Comparison of ENCODE assay signal across 8 cellular contexts in the genomic region with DNA sequence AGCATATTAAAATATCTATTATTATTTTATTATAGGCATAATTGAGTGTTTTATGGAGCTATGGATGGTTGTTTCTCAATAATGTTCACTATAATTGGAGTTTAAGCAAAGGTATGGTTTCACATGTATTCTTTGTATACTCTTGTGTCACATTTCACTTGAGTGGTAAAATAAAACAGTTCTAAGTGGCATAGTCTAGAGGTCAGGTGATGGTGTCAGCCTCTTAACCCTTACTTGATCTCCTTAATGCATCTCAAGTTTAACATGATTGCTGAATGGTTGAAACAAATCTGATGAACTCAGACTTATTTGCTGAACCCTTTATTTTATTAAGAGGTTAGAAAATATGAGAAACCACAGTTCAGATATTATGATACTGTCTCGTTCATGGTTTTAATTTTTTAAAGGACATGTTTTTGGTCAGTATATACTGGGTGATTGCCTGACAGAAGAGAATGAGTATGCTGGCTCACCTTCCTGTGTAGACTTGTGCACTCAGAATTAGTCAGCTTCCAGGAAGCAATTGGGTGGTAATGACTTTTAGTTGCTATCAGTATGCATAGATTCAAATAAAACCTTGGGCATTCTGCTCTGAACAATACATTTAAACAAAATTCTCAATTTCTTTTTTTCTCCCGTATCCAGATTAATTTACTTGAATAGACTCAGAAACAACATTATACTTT. TPM values are rescaled to one million over a fixed set of nuclear protein-coding genes. Genes with fewer than 3 reads are reported as not detected.
DNase-seq lines count a peak whose midpoint lies in the region; ATAC-seq and TF ChIP-seq lines count a peak whose summit lies in the region.

No MANE protein-coding gene starts in this region.

- H2BK15ac ChIP-seq in H9 (ENCODE audit: low read depth, low read length), result no peak overlapping the region

- no peak overlapping the region for H3K27ac Mint-ChIP-seq in activated B cell treated with CpG ODN at 0.5 μM for 24 hours
- 0 out of 7 replicates have a peak overlapping the region, but pooled peaks of 1 of the 3 experiments have one; percentile 21 for H3K27ac Mint-ChIP-seq in H9

- H3K9ac ChIP-seq in H9 (ENCODE audit: extremely low read depth, insufficient read length, low read length), result no peak overlapping the region

- peak overlapping the region; percentile 0 for H3K4me3 Mint-ChIP-seq in activated B cell treated with CpG ODN at 0.5 μM for 24 hours
- no peak overlapping the region for H3K4me3 Mint-ChIP-seq in H9

- H3K79me2 ChIP-seq in H9 (ENCODE audit: insufficient read depth, low read length), result peaks cover 8% of the 10 kb centered on the region; the same call in 1 of the 2 replicates

- POLR2A ChIA-PET in activated B cell treated with CpG ODN at 0.5 μM for 24 hours (lab: Charles Lee), result interaction anchor here (0.5 to 1.6 kb wide), 4 partner anchors 9 to 133 kb away, joined by 3 to 7 read pairs (median 4); no protein-coding TSS in a partner anchor

- no peak overlapping the region for H4K5ac ChIP-seq in H9 (ENCODE audit: insufficient read length, low read depth, low read length)

- H2BK20ac ChIP-seq in H9 (ENCODE audit: low read depth, low read length, poor library complexity, severe bottlenecking), result no peak overlapping the region

- TF ChIP-seq CTCF in activated B cell treated with CpG ODN at 0.5 μM for 24 hours (IDR thresholded peaks at IDR 0.05), result no peak
- no peak for TF ChIP-seq CTCF in H9 (conservative IDR thresholded peaks at IDR 0.05)

- H3K27me3 ChIP-seq in H9 (ENCODE audit: insufficient read depth, low read length), result no peaks in the 10 kb centered on the region

- no peak overlapping the region for H3K23ac ChIP-seq in H9 (ENCODE audit: insufficient read length, low read depth, low read length)

- peaks cover 42% of the 10 kb centered on the region for H3K4me1 Mint-ChIP-seq in activated B cell treated with CpG ODN at 0.5 μM for 24 hours
- peaks cover 6 to 7% of the 10 kb centered on the region in 2 experiments; a peak in 2 of 4 replicates for H3K4me1 Mint-ChIP-seq in H9

- H3K27ac ChIP-seq in H9 (ENCODE audit: insufficient read length, low read depth, low read length), result no peak overlapping the region

- H2BK12ac ChIP-seq in H9 (ENCODE audit: insufficient read length, low read depth, low read length), result no peak overlapping the region

- intact Hi-C loops in activated B cell treated with CpG ODN at 0.5 μM for 24 hours (cut with micrococcal nuclease), result loop anchor here (2.0 kb wide), 1 partner anchor 17 kb away; no protein-coding TSS in a partner anchor

- no peak overlapping the region for H3T11ph ChIP-seq in H9 (ENCODE audit: low read length)

- H3K4ac ChIP-seq in H9 (ENCODE audit: low read depth, low read length), result no peak overlapping the region

- no peaks in the 10 kb centered on the region for H4K20me1 ChIP-seq in H9 (ENCODE audit: control insufficient read depth, insufficient read depth, insufficient read length)

- H3K36me3 Mint-ChIP-seq in activated B cell treated with CpG ODN at 0.5 μM for 24 hours (ENCODE audit: low read depth), result peaks cover 14% of the 10 kb centered on the region
- peaks cover 9 to 21% (median 11%) of the 10 kb centered on the region in 3 experiments for H3K36me3 Mint-ChIP-seq in H9 (ENCODE audit: insufficient read depth in 1 of 3, low read depth in 3 of 3)

- no peak overlapping the region for H3K4me2 ChIP-seq in H9 (ENCODE audit: insufficient read depth, insufficient read length, low read length)

- no peaks in the 10 kb centered on the region for H3K9me3 ChIP-seq in H9 (ENCODE audit: control insufficient read depth, low read depth, low read length)

- H3K27me3 Mint-ChIP-seq in activated B cell treated with CpG ODN at 0.5 μM for 24 hours (no peaks in the 10 kb centered on the region), H9 (ENCODE audit: low read depth) (no peaks in the 10 kb centered on the region)

- ATAC-seq in GM21447 (IDR thresholded peaks at IDR 0.05; ENCODE audit: unreplicated experiment), result peak; percentile 72
- ATAC-seq in activated B cell treated with CpG ODN at 0.5 μM for 24 hours (ENCODE audit: low read depth), result peak; percentile 72

- H2BK5ac ChIP-seq in H9 (ENCODE audit: insufficient read length, low read length), result no peak overlapping the region

- H3K4me1 ChIP-seq in H9 (ENCODE audit: insufficient read depth, low read length), result 0 out of 2 replicates have a peak, but pooled peaks cover 2% of the 10 kb centered on the region

- no peak overlapping the region for H3K18ac ChIP-seq in H9 (ENCODE audit: insufficient read length, low read depth, low read length)

- no peaks in the 10 kb centered on the region for H3K9me3 Mint-ChIP-seq in activated B cell treated with CpG ODN at 0.5 μM for 24 hours
- H3K9me3 Mint-ChIP-seq in H9, result peaks cover 16 to 17% of the 10 kb centered on the region in 2 experiments

- H3K23me2 ChIP-seq in H9 (ENCODE audit: insufficient read length, low read depth, low read length, poor library complexity, severe bottlenecking), result no peaks in the 10 kb centered on the region

- in situ Hi-C loops in ACHN (cut with HindIII; ENCODE audit: low pct_ligation_motif_present, low pct_unique_long_range_greater_than_20kb, low sequenced_read_pairs), result no loop called here

- 100% methylated on average over 1 of the region's 2 CpGs for WGBS in H9 (ENCODE audit: extremely low coverage, insufficient read length, low lambda C conversion rate)

- H2AK5ac ChIP-seq in H9 (ENCODE audit: insufficient read length, low read length), result no peak overlapping the region

- H3K79me1 ChIP-seq in H9 (ENCODE audit: insufficient read depth, low read depth, low read length, poor library complexity, severe bottlenecking), result peaks cover 3% of the 10 kb centered on the region

- H2BK120ac ChIP-seq in H9 (ENCODE audit: low read depth, low read length, poor library complexity, severe bottlenecking), result no peak overlapping the region

- H3K14ac ChIP-seq in H9 (ENCODE audit: insufficient read depth, low read length), result no peak overlapping the region

- no peak overlapping the region for H3K56ac ChIP-seq in H9 (ENCODE audit: insufficient read length, low read depth, low read length)

- H4K91ac ChIP-seq in H9 (ENCODE audit: insufficient read length, low read depth, low read length), result no peak overlapping the region

- no peak overlapping the region for H4K8ac ChIP-seq in H9 (replicated peaks; ENCODE audit: insufficient read length, low read depth, low read length)

- CTCF ChIA-PET in activated B cell treated with CpG ODN at 0.5 μM for 24 hours (lab: Charles Lee), result interaction anchor here (1.0 kb wide), 1 partner anchor 32 kb away, joined by 4 read pairs; no protein-coding TSS in a partner anchor

- DNase-seq in ACHN (peak; percentile 27), activated B cell treated with CpG ODN at 0.5 μM for 24 hours (no peak), kidney tubule cell (ENCODE audit: low spot score) (peak; percentile 69), H9 (no peak), DMS114 treated with DMSO at 0.1 percent for 48 hours (lab: John Stamatoyannopoulos, UW; ENCODE audit: unreplicated experiment) (no peak), NAMALWA (ENCODE audit: low spot score) (no peak), midbrain (lab: John Stamatoyannopoulos, UW) (no peak)

- H2AFZ ChIP-seq in H9 (ENCODE audit: low read length), result no peak overlapping the region

RNA-seq across cellular contexts. Expression of a gene that starts 51.6 kb away (rescaled TPM):
- total RNA-seq in activated B cell treated with CpG ODN at 0.5 μM for 24 hours (114 and 134 TPM in 2 replicates), H9 (2021) (70.3 and 73.7 TPM in 2 replicates)

Comparison
In these comparisons a context has a peak if more than half of its experiments do, and no peak if none do; other contexts are left out.
1. DNase-seq: peak in ACHN (single experiment) and kidney tubule cell (single experiment); none in activated B cell treated with CpG ODN at 0.5 μM for 24 hours (single experiment), H9 (single experiment), DMS114 treated with DMSO at 0.1 percent for 48 hours (single experiment), NAMALWA (single experiment) and midbrain (single experiment).